In genomic region chr7:28547115-28547514, GRCh38 we compare ENCODE assay signal across 6 cellular contexts.
"Had no signal": no experiment of that assay in that cellular context is flagged by ENCODE, and none has a peak within 500 bp of the region (broad histone marks: within the 10 kb centered on the region; RNA-seq: fewer than 3 reads in every experiment).

No MANE protein-coding gene starts in this region.

- ATAC-seq: GM23338, HCT116 had no signal

- H3K4me3 ChIP-seq: GM23248, GM23338, HAP-1 had no signal

- H3K9me3 ChIP-seq: HAP-1 had no signal

- H3K4me3 Mint-ChIP-seq: GM23338, H9, HFFc6 had no signal

- H3K36me3 ChIP-seq: HAP-1 had no signal

- H3K4me1 ChIP-seq: HAP-1 had no signal

- H3K27ac Mint-ChIP-seq: GM23338, H9, HFFc6 had no signal

- H3K27ac ChIP-seq: GM23248 had no signal
